Comparison of ENCODE assay signal across 1 cellular context in the genomic region with DNA sequence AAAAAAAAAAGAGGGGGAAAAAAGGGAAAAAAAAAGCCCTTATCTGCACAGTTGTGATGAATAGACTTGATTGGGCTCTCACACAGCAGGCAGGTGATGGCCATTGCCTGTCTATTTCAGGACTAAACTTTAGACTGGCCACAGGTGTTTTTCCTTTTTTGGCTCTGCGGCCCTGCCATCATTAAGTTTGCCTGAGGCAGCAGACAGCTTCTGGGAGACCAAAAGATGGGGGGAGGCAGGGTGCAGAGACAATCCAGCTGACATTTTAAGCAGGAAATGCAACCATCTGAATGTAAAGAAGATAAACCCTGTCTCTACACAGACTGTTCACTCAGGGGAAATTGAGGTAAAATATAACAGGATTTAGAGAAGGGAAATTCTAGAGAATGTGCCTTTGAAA.
TF ChIP-seq lines count a peak whose summit lies in the region.

No MANE protein-coding gene starts in this region.

TF ChIP-seq in SK-N-SH treated with all-trans-retinoic acid at 6 μM for 48 hours, 23 proteins besides CTCF, POLR2A, EP300 and RAD21 (continued from another document):
- TF ChIP-seq, protein P1, sequence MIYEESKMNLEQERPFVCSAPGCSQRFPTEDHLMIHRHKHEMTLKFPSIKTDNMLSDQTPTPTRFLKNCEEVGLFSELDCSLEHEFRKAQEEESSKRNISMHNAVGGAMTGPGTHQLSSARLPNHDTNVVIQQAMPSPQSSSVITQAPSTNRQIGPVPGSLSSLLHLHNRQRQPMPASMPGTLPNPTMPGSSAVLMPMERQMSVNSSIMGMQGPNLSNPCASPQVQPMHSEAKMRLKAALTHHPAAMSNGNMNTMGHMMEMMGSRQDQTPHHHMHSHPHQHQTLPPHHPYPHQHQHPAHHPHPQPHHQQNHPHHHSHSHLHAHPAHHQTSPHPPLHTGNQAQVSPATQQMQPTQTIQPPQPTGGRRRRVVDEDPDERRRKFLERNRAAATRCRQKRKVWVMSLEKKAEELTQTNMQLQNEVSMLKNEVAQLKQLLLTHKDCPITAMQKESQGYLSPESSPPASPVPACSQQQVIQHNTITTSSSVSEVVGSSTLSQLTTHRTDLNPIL (CRISPR knock-in tag; IDR thresholded peaks at IDR 0.05; ENCODE audit: low read depth): no peak
- TF ChIP-seq TCF4 (CRISPR knock-in tag; IDR thresholded peaks at IDR 0.05; ENCODE audit: borderline replicate concordance) (no peak), GLIS3 (CRISPR knock-in tag; IDR thresholded peaks at IDR 0.05) (no peak), RARB (CRISPR knock-in tag; IDR thresholded peaks at IDR 0.05) (no peak), ARNTL (CRISPR knock-in tag; IDR thresholded peaks at IDR 0.05; ENCODE audit: borderline replicate concordance, low read depth) (no peak), ZNF8 (CRISPR knock-in tag; IDR thresholded peaks at IDR 0.05) (no peak), BACH2 (CRISPR knock-in tag; IDR thresholded peaks at IDR 0.05; ENCODE audit: borderline replicate concordance) (no peak), ZC3H10 (CRISPR knock-in tag; IDR thresholded peaks at IDR 0.05) (no peak), OSR1 (CRISPR knock-in tag; IDR thresholded peaks at IDR 0.05) (no peak), PPARA (CRISPR knock-in tag; IDR thresholded peaks at IDR 0.05; ENCODE audit: borderline replicate concordance) (no peak)
- TF ChIP-seq, protein P2, sequence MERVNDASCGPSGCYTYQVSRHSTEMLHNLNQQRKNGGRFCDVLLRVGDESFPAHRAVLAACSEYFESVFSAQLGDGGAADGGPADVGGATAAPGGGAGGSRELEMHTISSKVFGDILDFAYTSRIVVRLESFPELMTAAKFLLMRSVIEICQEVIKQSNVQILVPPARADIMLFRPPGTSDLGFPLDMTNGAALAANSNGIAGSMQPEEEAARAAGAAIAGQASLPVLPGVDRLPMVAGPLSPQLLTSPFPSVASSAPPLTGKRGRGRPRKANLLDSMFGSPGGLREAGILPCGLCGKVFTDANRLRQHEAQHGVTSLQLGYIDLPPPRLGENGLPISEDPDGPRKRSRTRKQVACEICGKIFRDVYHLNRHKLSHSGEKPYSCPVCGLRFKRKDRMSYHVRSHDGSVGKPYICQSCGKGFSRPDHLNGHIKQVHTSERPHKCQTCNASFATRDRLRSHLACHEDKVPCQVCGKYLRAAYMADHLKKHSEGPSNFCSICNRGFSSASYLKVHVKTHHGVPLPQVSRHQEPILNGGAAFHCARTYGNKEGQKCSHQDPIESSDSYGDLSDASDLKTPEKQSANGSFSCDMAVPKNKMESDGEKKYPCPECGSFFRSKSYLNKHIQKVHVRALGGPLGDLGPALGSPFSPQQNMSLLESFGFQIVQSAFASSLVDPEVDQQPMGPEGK (CRISPR knock-in tag; IDR thresholded peaks at IDR 0.05; ENCODE audit: borderline replicate concordance): no peak
- TF ChIP-seq, protein P3, sequence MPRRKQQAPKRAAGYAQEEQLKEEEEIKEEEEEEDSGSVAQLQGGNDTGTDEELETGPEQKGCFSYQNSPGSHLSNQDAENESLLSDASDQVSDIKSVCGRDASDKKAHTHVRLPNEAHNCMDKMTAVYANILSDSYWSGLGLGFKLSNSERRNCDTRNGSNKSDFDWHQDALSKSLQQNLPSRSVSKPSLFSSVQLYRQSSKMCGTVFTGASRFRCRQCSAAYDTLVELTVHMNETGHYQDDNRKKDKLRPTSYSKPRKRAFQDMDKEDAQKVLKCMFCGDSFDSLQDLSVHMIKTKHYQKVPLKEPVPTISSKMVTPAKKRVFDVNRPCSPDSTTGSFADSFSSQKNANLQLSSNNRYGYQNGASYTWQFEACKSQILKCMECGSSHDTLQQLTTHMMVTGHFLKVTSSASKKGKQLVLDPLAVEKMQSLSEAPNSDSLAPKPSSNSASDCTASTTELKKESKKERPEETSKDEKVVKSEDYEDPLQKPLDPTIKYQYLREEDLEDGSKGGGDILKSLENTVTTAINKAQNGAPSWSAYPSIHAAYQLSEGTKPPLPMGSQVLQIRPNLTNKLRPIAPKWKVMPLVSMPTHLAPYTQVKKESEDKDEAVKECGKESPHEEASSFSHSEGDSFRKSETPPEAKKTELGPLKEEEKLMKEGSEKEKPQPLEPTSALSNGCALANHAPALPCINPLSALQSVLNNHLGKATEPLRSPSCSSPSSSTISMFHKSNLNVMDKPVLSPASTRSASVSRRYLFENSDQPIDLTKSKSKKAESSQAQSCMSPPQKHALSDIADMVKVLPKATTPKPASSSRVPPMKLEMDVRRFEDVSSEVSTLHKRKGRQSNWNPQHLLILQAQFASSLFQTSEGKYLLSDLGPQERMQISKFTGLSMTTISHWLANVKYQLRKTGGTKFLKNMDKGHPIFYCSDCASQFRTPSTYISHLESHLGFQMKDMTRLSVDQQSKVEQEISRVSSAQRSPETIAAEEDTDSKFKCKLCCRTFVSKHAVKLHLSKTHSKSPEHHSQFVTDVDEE (CRISPR knock-in tag; IDR thresholded peaks at IDR 0.05): no peak
TF ChIP-seq in SK-N-SH treated with all-trans-retinoic acid at 6 μM for 48 hours: peak in this region for 0.
